In genomic region chr5:149474198-149474597, GRCh38 we compare ENCODE assay signal across 1 cellular context.
TF ChIP-seq lines count a peak whose summit lies in the region.

No MANE protein-coding gene starts in this region.

TF ChIP-seq in GM23338, 12 proteins besides CTCF, POLR2A, EP300 and RAD21 (continued from another document):
- TF ChIP-seq ZNF462 (CRISPR knock-in tag; IDR thresholded peaks at IDR 0.05) (no peak), JUNB (IDR thresholded peaks at IDR 0.05; ENCODE audit: unreplicated experiment) (no peak), NANOG (IDR thresholded peaks at IDR 0.05; ENCODE audit: borderline replicate concordance) (no peak)
